ENCODE assay signal across 8 cellular contexts in the genomic region with DNA sequence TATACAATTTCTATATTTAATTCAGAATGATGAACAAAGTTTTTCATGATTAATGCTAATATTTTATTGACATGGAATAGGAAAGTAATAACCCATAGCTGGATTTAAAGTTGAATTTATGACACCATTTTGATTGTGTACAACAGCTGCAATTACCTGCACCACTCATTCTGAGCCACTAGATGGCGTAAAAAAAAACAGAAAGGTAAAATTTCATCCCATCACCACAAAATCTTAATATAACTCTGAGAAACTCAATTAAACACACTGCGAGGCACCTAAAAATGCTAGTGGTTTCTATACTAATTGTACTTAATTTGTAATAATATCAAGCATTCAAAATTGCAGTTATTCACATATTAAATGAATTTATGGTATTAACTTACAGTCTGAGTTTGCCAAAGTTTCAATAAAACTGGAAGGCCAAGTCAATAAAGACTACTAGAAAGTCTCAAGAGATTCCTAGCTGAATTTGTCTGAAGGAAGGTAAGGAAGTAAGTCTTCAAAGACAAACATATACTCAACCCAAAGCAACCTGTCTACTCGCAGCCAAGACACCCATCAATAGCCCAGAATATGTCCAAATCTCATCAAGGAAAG.
DNase-seq lines count a peak whose midpoint lies in the region; ATAC-seq and TF ChIP-seq lines count a peak whose summit lies in the region.

No MANE protein-coding gene starts in this region.

- H3K36me3 ChIP-seq in heart left ventricle, result no peaks in the 10 kb centered on the region
- no peaks in the 10 kb centered on the region for H3K36me3 ChIP-seq in naive thymus-derived CD4-positive, alpha-beta T cell (ENCODE audit: control insufficient read depth in 2 of 3, insufficient read depth in 3 of 3, low read length in 3 of 3)

- H3K4me3 Mint-ChIP-seq in naive thymus-derived CD4-positive, alpha-beta T cell, result no peak overlapping the region

- no peak overlapping the region for H3K27ac ChIP-seq in heart left ventricle
- H3K27ac ChIP-seq in naive thymus-derived CD4-positive, alpha-beta T cell (ENCODE audit: low read depth, low read length), result no peak overlapping the region

- 39 to 57% (median 47%) methylated on average over 3 of the region's 3 CpGs for WGBS in heart left ventricle, 4 donors

- H3K27me3 ChIP-seq in heart left ventricle, result peaks cover 0 to 35% (median 0%) of the 10 kb centered on the region in 9 donors
- peaks cover 0 to 11% of the 10 kb centered on the region in 2 donors for H3K27me3 ChIP-seq in naive thymus-derived CD4-positive, alpha-beta T cell (ENCODE audit: control insufficient read depth in 2 of 2, insufficient read depth in 2 of 2, low read length in 2 of 2)

- H3K27me3 Mint-ChIP-seq in naive thymus-derived CD4-positive, alpha-beta T cell, result peaks cover 40 to 47% (median 42%) of the 10 kb centered on the region in 5 donors

- no peaks in the 10 kb centered on the region for H3K9me3 ChIP-seq in heart left ventricle
- H3K9me3 ChIP-seq in naive thymus-derived CD4-positive, alpha-beta T cell (ENCODE audit: control insufficient read depth in 2 of 3, low read length in 3 of 3), result no peaks in the 10 kb centered on the region

- no peak overlapping the region for H3K27ac Mint-ChIP-seq in naive thymus-derived CD4-positive, alpha-beta T cell

- H3K4me1 Mint-ChIP-seq in naive thymus-derived CD4-positive, alpha-beta T cell, result no peaks in the 10 kb centered on the region

- H3K4me1 ChIP-seq in heart left ventricle, result peaks cover 0 to 19% (median 0%) of the 10 kb centered on the region in 12 donors
- no peaks in the 10 kb centered on the region for H3K4me1 ChIP-seq in naive thymus-derived CD4-positive, alpha-beta T cell (ENCODE audit: control insufficient read depth in 2 of 2, insufficient read depth in 2 of 2, low read length in 2 of 2)

- TF ChIP-seq POLR2A in heart left ventricle (IDR thresholded peaks at IDR 0.05), result no peak

- no peak overlapping the region for H3K4me3 ChIP-seq in heart left ventricle
- no peak overlapping the region for H3K4me3 ChIP-seq in naive thymus-derived CD4-positive, alpha-beta T cell (ENCODE audit: low read length)

- no peak for ATAC-seq in heart left ventricle
- ATAC-seq in naive thymus-derived CD4-positive, alpha-beta T cell, result peak; percentile 74
- ATAC-seq in HG02938 (IDR thresholded peaks at IDR 0.05; ENCODE audit: unreplicated experiment), result no peak
- ATAC-seq in HG02981 (IDR thresholded peaks at IDR 0.05; ENCODE audit: unreplicated experiment), result no peak
- no peak for ATAC-seq in GM19395 (IDR thresholded peaks at IDR 0.05; ENCODE audit: unreplicated experiment)

- peak; percentile 42 to 86 (median 72) for TF ChIP-seq CTCF in heart left ventricle (IDR thresholded peaks at IDR 0.05)

- no peaks in the 10 kb centered on the region for H3K9me3 Mint-ChIP-seq in naive thymus-derived CD4-positive, alpha-beta T cell

- intact Hi-C loops in heart left ventricle (cut with DNase I) (loop anchor here in 4 of 10 donors (1.0 to 5.0 kb wide), 4 partner anchors 460 to 481 kb away; partner anchors contain the start of gene HOXA5 (in 1 of the 4)), cardiac septum (cut with DNase I) (no loop called here)
- intact Hi-C loops in naive thymus-derived CD4-positive, alpha-beta T cell (cut with micrococcal nuclease), result loop anchor here (1.0 to 5.0 kb wide), 2 partner anchors 479 to 790 kb away; no protein-coding TSS in a partner anchor

- no peaks in the 10 kb centered on the region for H3K36me3 Mint-ChIP-seq in naive thymus-derived CD4-positive, alpha-beta T cell

- POLR2A ChIA-PET in naive thymus-derived CD4-positive, alpha-beta T cell (lab: Charles Lee), result interaction anchor here (0.9 to 1.4 kb wide), 2 partner anchors 479 kb away, joined by 3 to 6 read pairs; no protein-coding TSS in a partner anchor

- CTCF ChIA-PET in naive thymus-derived CD4-positive, alpha-beta T cell (lab: Charles Lee), result interaction anchor here (0.6 to 3.3 kb wide), 11 partner anchors 9 to 1650 kb away, joined by 3 to 20 read pairs (median 3); no protein-coding TSS in a partner anchor

- no peak for DNase-seq in heart left ventricle
- DNase-seq in cardiac septum (ENCODE audit: low spot score), result no peak
- peak; percentile 45 for DNase-seq in NCI-H1694 treated with DMSO at 0.1 percent for 48 hours (lab: John Stamatoyannopoulos, UW)
- DNase-seq in central memory CD4-positive, alpha-beta T cell, result peak; percentile 17
- peak in 6 of 9 donors; percentile 18 to 50 (median 43) for DNase-seq in naive thymus-derived CD4-positive, alpha-beta T cell

Comparison
In these comparisons a context has a peak if more than half of its experiments do, and no peak if none do; other contexts are left out.
1. DNase-seq: peak in NCI-H1694 treated with DMSO at 0.1 percent for 48 hours (single experiment), central memory CD4-positive, alpha-beta T cell (single experiment) and naive thymus-derived CD4-positive, alpha-beta T cell (6 of 9); none in heart left ventricle (0 of 5) and cardiac septum (single experiment).